In the genomic region with DNA sequence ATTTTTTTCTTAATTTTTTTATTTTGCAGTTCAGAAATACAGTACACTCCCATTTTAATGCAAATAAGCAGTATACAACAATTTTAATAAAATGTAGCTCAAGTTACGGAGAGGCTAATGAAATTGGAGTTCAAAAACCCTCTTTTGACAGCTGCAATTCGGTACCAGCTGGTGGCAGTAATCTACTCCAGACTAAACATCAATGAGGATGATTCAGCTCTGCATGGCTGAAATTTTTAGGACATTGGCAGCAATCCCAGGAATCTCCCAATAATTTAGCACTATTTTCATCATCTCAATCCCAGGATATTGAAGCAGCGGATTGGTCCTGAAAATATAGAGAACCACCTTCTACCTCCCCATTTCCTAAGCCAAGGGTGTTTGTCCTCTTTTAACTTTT, we compare ENCODE assay signal across 9 cellular contexts.
DNase-seq lines count a peak whose midpoint lies in the region; ATAC-seq and TF ChIP-seq lines count a peak whose summit lies in the region.
"Had no signal": no experiment of that assay in that cellular context is flagged by ENCODE, and none has a peak within 500 bp of the region (broad histone marks: within the 10 kb centered on the region; RNA-seq: fewer than 3 reads in every experiment).

No MANE protein-coding gene starts in this region.

- intact Hi-C loops in dorsolateral prefrontal cortex (cut with DNase I), result loop anchor here (5.0 to 10.0 kb wide), 6 partner anchors 60 to 437 kb away; partner anchors contain the start of gene CACNA2D1 (in 1 of the 2)

- H3K27ac Mint-ChIP-seq in mesothelial cell of epicardium, result no peak overlapping the region
- H3K27ac Mint-ChIP-seq in stimulated activated naive B cell treated with anti-CD40 and anti-IgM and Interleukin-4, amounts not matched to agents 10 μg/mL and 1 μg/mL and 100 μg/mL, for 72 hours, result no peak overlapping the region

- no peaks in the 10 kb centered on the region for H3K36me3 Mint-ChIP-seq in mesothelial cell of epicardium
- no peaks in the 10 kb centered on the region for H3K36me3 Mint-ChIP-seq in stimulated activated naive B cell treated with anti-CD40 and anti-IgM and Interleukin-4, amounts not matched to agents 10 μg/mL and 1 μg/mL and 100 μg/mL, for 72 hours

- H3K27me3 ChIP-seq in dorsolateral prefrontal cortex, result no peaks in the 10 kb centered on the region

- H3K9me3 Mint-ChIP-seq in mesothelial cell of epicardium, result no peaks in the 10 kb centered on the region
- H3K9me3 Mint-ChIP-seq in stimulated activated naive B cell treated with anti-CD40 and anti-IgM and Interleukin-4, amounts not matched to agents 10 μg/mL and 1 μg/mL and 100 μg/mL, for 72 hours, result no peaks in the 10 kb centered on the region

- peak; percentile 68 for ATAC-seq in omental fat pad (ENCODE audit: low FRiP score)
- ATAC-seq in stimulated activated naive B cell treated with anti-CD40 and anti-IgM and Interleukin-4, amounts not matched to agents 10 μg/mL and 1 μg/mL and 100 μg/mL, for 72 hours (replicated peaks), result no peak

- peaks cover 5% of the 10 kb centered on the region for H3K4me1 Mint-ChIP-seq in mesothelial cell of epicardium
- H3K4me1 Mint-ChIP-seq in stimulated activated naive B cell treated with anti-CD40 and anti-IgM and Interleukin-4, amounts not matched to agents 10 μg/mL and 1 μg/mL and 100 μg/mL, for 72 hours, result no peaks in the 10 kb centered on the region

- no peak overlapping the region for H3K4me3 Mint-ChIP-seq in mesothelial cell of epicardium
- H3K4me3 Mint-ChIP-seq in stimulated activated naive B cell treated with anti-CD40 and anti-IgM and Interleukin-4, amounts not matched to agents 10 μg/mL and 1 μg/mL and 100 μg/mL, for 72 hours, result no peak overlapping the region

- DNase-seq in GM03348 (ENCODE audit: low spot score) (peak; percentile 64), NCI-H446 treated with DMSO at 0.1 percent for 48 hours (lab: John Stamatoyannopoulos, UW) (peak; percentile 67), dorsolateral prefrontal cortex (peak in 2 of 10 donors; percentile 34 to 48), omental fat pad (ENCODE audit: low spot score) (no peak), mesothelial cell of epicardium (ENCODE audit: low spot score in 2 of 2, unreplicated experiment in 2 of 2) (no peak), NAMALWA (ENCODE audit: low spot score) (no peak), DMS153 treated with DMSO at 0.1 percent for 48 hours (lab: John Stamatoyannopoulos, UW; ENCODE audit: unreplicated experiment) (no peak)
- DNase-seq in stimulated activated naive B cell treated with anti-CD40 and anti-IgM and Interleukin-4, amounts not matched to agents 10 μg/mL and 1 μg/mL and 100 μg/mL, for 72 hours, result no peak
- DNase-seq: NCI-H1436 treated with DMSO at 0.1 percent for 48 hours had no signal

- H3K4me3 ChIP-seq in dorsolateral prefrontal cortex, result peak overlapping the region in 25 of 59 donors; percentile 0 to 43 (median 20)

- peak overlapping the region in 57 of 59 donors; percentile 39 to 94 (median 86) for H3K27ac ChIP-seq in dorsolateral prefrontal cortex

- peaks cover 2% of the 10 kb centered on the region for H3K27me3 Mint-ChIP-seq in mesothelial cell of epicardium (ENCODE audit: low read depth)
- H3K27me3 Mint-ChIP-seq in stimulated activated naive B cell treated with anti-CD40 and anti-IgM and Interleukin-4, amounts not matched to agents 10 μg/mL and 1 μg/mL and 100 μg/mL, for 72 hours, result no peaks in the 10 kb centered on the region

- TF ChIP-seq CTCF in dorsolateral prefrontal cortex (IDR thresholded peaks at IDR 0.05 in 54 of 56, conservative IDR thresholded peaks at IDR 0.05 in 2 of 56; ENCODE audit: low read depth in 1 of 56, partially characterized antibody in 56 of 56) (peak; percentile 18 to 79 (median 60)), omental fat pad (IDR thresholded peaks at IDR 0.05) (no peak), mesothelial cell of epicardium (IDR thresholded peaks at IDR 0.05; ENCODE audit: unreplicated experiment) (no peak)

Comparison
In these comparisons a context has a peak if more than half of its experiments do, and no peak if none do; other contexts are left out.
1. DNase-seq: peak in GM03348 (single experiment) and NCI-H446 treated with DMSO at 0.1 percent for 48 hours (single experiment); none in omental fat pad (single experiment), mesothelial cell of epicardium (0 of 2), NAMALWA (single experiment), DMS153 treated with DMSO at 0.1 percent for 48 hours (single experiment) and stimulated activated naive B cell treated with anti-CD40 and anti-IgM and Interleukin-4, amounts not matched to agents 10 μg/mL and 1 μg/mL and 100 μg/mL, for 72 hours (single experiment).
2. CTCF ChIP-seq: peak in dorsolateral prefrontal cortex (56 of 56); none in omental fat pad (0 of 3) and mesothelial cell of epicardium (single experiment).